Comparison of ENCODE assay signal across 19 cellular contexts in genomic region chr3:177231237-177231636, GRCh38.
"Had no signal": no experiment of that assay in that cellular context is flagged by ENCODE, and none has a peak within 500 bp of the region (broad histone marks: within the 10 kb centered on the region; RNA-seq: fewer than 3 reads in every experiment).

No MANE protein-coding gene starts in this region.

- H3K4me3 Mint-ChIP-seq: activated CD4-positive, alpha-beta T cell treated with anti-CD3 and anti-CD28 coated beads, Interleukin-2, amount 10 ng/mL, durations not matched to agents 24 days and 14 days; activated CD8-positive, alpha-beta T cell treated with anti-CD3 and anti-CD28 coated beads for 36 hours; activated naive CD8-positive, alpha-beta T cell treated with anti-CD3 and anti-CD28 coated beads, Interleukin-2, amount 10 ng/mL, durations not matched to agents 7 days and 5 days; activated T-cell treated with anti-CD3 and anti-CD28 coated beads, Interleukin-2, amount 50 U/mL, for 24 hours; nephron progenitor cell; stimulated activated naive CD8-positive, alpha-beta T cell treated with anti-CD3 and anti-CD28 coated beads, Interleukin-15, Interleukin-2, amounts not matched to agents 100 ng/mL and 50 ng/mL, for 24 hours had no signal

- H3K27me3 Mint-ChIP-seq: activated CD4-positive, alpha-beta T cell treated with anti-CD3 and anti-CD28 coated beads, Interleukin-2, amount 10 ng/mL, durations not matched to agents 24 days and 14 days; activated CD8-positive, alpha-beta T cell treated with anti-CD3 and anti-CD28 coated beads for 36 hours; activated naive CD8-positive, alpha-beta T cell treated with anti-CD3 and anti-CD28 coated beads, Interleukin-2, amount 10 ng/mL, durations not matched to agents 7 days and 5 days; activated T-cell treated with anti-CD3 and anti-CD28 coated beads, Interleukin-2, amount 50 U/mL, for 24 hours; stimulated activated naive CD8-positive, alpha-beta T cell treated with anti-CD3 and anti-CD28 coated beads, Interleukin-15, Interleukin-2, amounts not matched to agents 100 ng/mL and 50 ng/mL, for 24 hours had no signal

- H3K4me1 Mint-ChIP-seq: activated CD4-positive, alpha-beta T cell treated with anti-CD3 and anti-CD28 coated beads, Interleukin-2, amount 10 ng/mL, durations not matched to agents 24 days and 14 days; nephron progenitor cell had no signal

- ATAC-seq: activated CD8-positive, alpha-beta T cell treated with anti-CD3 and anti-CD28 coated beads for 36 hours; left colon; lower lobe of right lung had no signal

- DNase-seq: activated CD4-positive, alpha-beta T cell treated with anti-CD3 and anti-CD28 coated beads, Interleukin-2, amount 10 ng/mL, durations not matched to agents 24 days and 14 days; activated CD8-positive, alpha-beta T cell treated with anti-CD3 and anti-CD28 coated beads for 36 hours; activated naive CD4-positive, alpha-beta T cell treated with Interleukin-2 at 50 U/mL for 16 hours; activated naive CD8-positive, alpha-beta T cell treated with anti-CD3 and anti-CD28 coated beads, Interleukin-2, amount 10 ng/mL, durations not matched to agents 7 days and 5 days; activated T-cell treated with anti-CD3 and anti-CD28 coated beads, Interleukin-2, amount 50 U/mL, for 24 hours; amygdala; dermis blood vessel endothelial cell; effector memory CD4-positive, alpha-beta T cell; hippocampal formation; islet precursor cell; left colon; lower lobe of right lung; nephron progenitor cell; nucleus accumbens; spleen; transverse colon; uterus had no signal

- H3K27ac Mint-ChIP-seq: activated CD4-positive, alpha-beta T cell treated with anti-CD3 and anti-CD28 coated beads, Interleukin-2, amount 10 ng/mL, durations not matched to agents 24 days and 14 days; activated CD8-positive, alpha-beta T cell treated with anti-CD3 and anti-CD28 coated beads for 36 hours; activated naive CD8-positive, alpha-beta T cell treated with anti-CD3 and anti-CD28 coated beads, Interleukin-2, amount 10 ng/mL, durations not matched to agents 7 days and 5 days; activated T-cell treated with anti-CD3 and anti-CD28 coated beads, Interleukin-2, amount 50 U/mL, for 24 hours; activated T-helper 2 cell treated with anti-CD3 and anti-CD28 coated beads, Interferon-gamma antibody, Interleukin-2, Interleukin-4, amounts not matched to agents 10 μg/mL and 5 μg/mL and 100 μg/mL, durations not matched to agents 14 hours and 24 hours and 36 hours; nephron progenitor cell; stimulated activated naive CD8-positive, alpha-beta T cell treated with anti-CD3 and anti-CD28 coated beads, Interleukin-15, Interleukin-2, amounts not matched to agents 100 ng/mL and 50 ng/mL, for 24 hours had no signal
